ENCODE assay signal across 8 cellular contexts in the genomic region with DNA sequence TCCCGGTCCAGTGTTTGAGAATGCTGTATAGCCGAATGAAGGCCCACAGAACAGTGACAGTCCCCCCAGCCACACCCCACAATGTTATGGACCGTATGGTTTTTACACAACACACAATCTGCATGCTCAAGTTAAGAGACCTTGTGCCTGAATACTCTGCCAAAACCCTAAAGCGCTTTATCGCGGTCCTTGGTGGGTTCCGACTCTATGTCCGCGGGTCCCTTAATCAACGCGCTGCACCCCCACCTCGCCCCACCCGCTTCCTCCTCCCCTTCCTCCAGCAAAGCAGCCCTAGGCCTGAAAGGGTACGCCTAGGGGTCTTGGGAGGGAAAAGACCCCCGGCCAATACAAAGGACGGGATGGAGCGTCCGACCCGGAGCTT. TPM values are rescaled to one million over a fixed set of nuclear protein-coding genes. Genes with fewer than 3 reads are reported as not detected.
DNase-seq lines count a peak whose midpoint lies in the region; ATAC-seq and TF ChIP-seq lines count a peak whose summit lies in the region.

No MANE protein-coding gene starts in this region.

- H3K9me3 Mint-ChIP-seq in activated CD4-positive, alpha-beta T cell treated with anti-CD3 and anti-CD28 coated beads for 36 hours (ENCODE audit: low read depth), result no peaks in the 10 kb centered on the region
- no peaks in the 10 kb centered on the region for H3K9me3 Mint-ChIP-seq in endodermal cell

- peak overlapping the region; percentile 87 for H3K4me3 Mint-ChIP-seq in activated CD4-positive, alpha-beta T cell treated with anti-CD3 and anti-CD28 coated beads for 36 hours
- H3K4me3 Mint-ChIP-seq in endodermal cell, result peak overlapping the region; percentile 91

- no peak for TF ChIP-seq POLR2A in suprapubic skin (IDR thresholded peaks at IDR 0.05)

- H3K27ac Mint-ChIP-seq in activated CD4-positive, alpha-beta T cell treated with anti-CD3 and anti-CD28 coated beads for 36 hours, result peak overlapping the region; percentile 95
- no peak overlapping the region for H3K27ac Mint-ChIP-seq in endodermal cell

- H3K27ac ChIP-seq in endodermal cell (ENCODE audit: low read depth, low read length), result no peak overlapping the region
- H3K27ac ChIP-seq in muscle layer of colon (ENCODE audit: low read depth, low read length), result peak overlapping the region; percentile 8
- peak overlapping the region; percentile 92 for H3K27ac ChIP-seq in suprapubic skin

- CTCF ChIA-PET in activated CD4-positive, alpha-beta T cell treated with anti-CD3 and anti-CD28 coated beads for 36 hours (lab: Charles Lee), result interaction anchor here (1.1 kb wide), 1 partner anchor 290 kb away, joined by 3 read pairs; no protein-coding TSS in a partner anchor

- TF ChIP-seq CTCF in endodermal cell (conservative IDR thresholded peaks at IDR 0.05), result no peak
- no peak for TF ChIP-seq CTCF in suprapubic skin (IDR thresholded peaks at IDR 0.05)

- H3K36me3 ChIP-seq in endodermal cell (ENCODE audit: control insufficient read depth, insufficient read depth, low read length) (peaks cover 48% of the 10 kb centered on the region), muscle layer of colon (ENCODE audit: insufficient read depth, low read length) (peaks cover 36% of the 10 kb centered on the region), suprapubic skin (peaks cover 41% of the 10 kb centered on the region)

- no peaks in the 10 kb centered on the region for H3K27me3 Mint-ChIP-seq in activated CD4-positive, alpha-beta T cell treated with anti-CD3 and anti-CD28 coated beads for 36 hours
- no peaks in the 10 kb centered on the region for H3K27me3 Mint-ChIP-seq in endodermal cell (ENCODE audit: insufficient read depth)

- H3K4me1 ChIP-seq in endodermal cell (ENCODE audit: control insufficient read depth, insufficient read depth, low read length) (no peaks in the 10 kb centered on the region), muscle layer of colon (ENCODE audit: insufficient read depth, low read length) (peaks cover 23% of the 10 kb centered on the region), suprapubic skin (peaks cover 34% of the 10 kb centered on the region)

- POLR2A ChIA-PET in activated CD4-positive, alpha-beta T cell treated with anti-CD3 and anti-CD28 coated beads for 36 hours (lab: Charles Lee), result no interaction called here

- no peaks in the 10 kb centered on the region for H3K27me3 ChIP-seq in endodermal cell (ENCODE audit: control insufficient read depth, insufficient read depth, low read length, poor library complexity, severe bottlenecking)
- no peaks in the 10 kb centered on the region for H3K27me3 ChIP-seq in muscle layer of colon (ENCODE audit: control insufficient read depth in 1 of 2, insufficient read depth in 2 of 2, low read length in 2 of 2)
- H3K27me3 ChIP-seq in suprapubic skin, result no peaks in the 10 kb centered on the region

- H3K4me1 Mint-ChIP-seq in activated CD4-positive, alpha-beta T cell treated with anti-CD3 and anti-CD28 coated beads for 36 hours, result peaks cover 35% of the 10 kb centered on the region
- peaks cover 7% of the 10 kb centered on the region for H3K4me1 Mint-ChIP-seq in endodermal cell

- H3K9me3 ChIP-seq in endodermal cell (ENCODE audit: control insufficient read depth, low read length), result no peaks in the 10 kb centered on the region
- H3K9me3 ChIP-seq in muscle layer of colon (ENCODE audit: low read length), result no peaks in the 10 kb centered on the region
- H3K9me3 ChIP-seq in suprapubic skin, result no peaks in the 10 kb centered on the region

- TF ChIP-seq EP300 in suprapubic skin (IDR thresholded peaks at IDR 0.05), result no peak

- H3K9ac ChIP-seq in endodermal cell (ENCODE audit: extremely low read depth, low read length, poor library complexity, severe bottlenecking), result peak overlapping the region; percentile 81
- peak overlapping the region; percentile 60 for H3K9ac ChIP-seq in muscle layer of colon (ENCODE audit: low read length)

- DNase-seq in AG08395 (ENCODE audit: low spot score), result peak; percentile 9
- peak; percentile 11 for DNase-seq in HS-27A (ENCODE audit: low read depth)
- peak; percentile 61 for DNase-seq in activated CD4-positive, alpha-beta T cell treated with anti-CD3 and anti-CD28 coated beads for 36 hours
- DNase-seq in endodermal cell, result no peak
- DNase-seq in suprapubic skin (ENCODE audit: low spot score in 2 of 2), result peak in 1 of 2 donors; percentile 70

- H3K4me3 ChIP-seq in endodermal cell (ENCODE audit: low read length) (peak overlapping the region; percentile 98), muscle layer of colon (ENCODE audit: low read depth in 1 of 2, low read length in 2 of 2) (peak overlapping the region; percentile 28 to 69), suprapubic skin (peak overlapping the region; percentile 94)

- WGBS in endodermal cell (ENCODE audit: insufficient coverage in 1 of 2, insufficient read length in 1 of 2), 2 experiments, result 0 to 1% methylated on average over 4 to 19 of the region's 19 CpGs
- under 1% methylated on average over 10 of the region's 19 CpGs for WGBS in suprapubic skin

- intact Hi-C loops in activated CD4-positive, alpha-beta T cell treated with anti-CD3 and anti-CD28 coated beads for 36 hours (cut with DNase I, micrococcal nuclease), result loop anchor here (1.0 to 2.0 kb wide), 6 partner anchors 21 to 830 kb away; a partner anchor contains a TSS

- H3K36me3 Mint-ChIP-seq in activated CD4-positive, alpha-beta T cell treated with anti-CD3 and anti-CD28 coated beads for 36 hours (ENCODE audit: low read depth), result peaks cover 38% of the 10 kb centered on the region
- peaks cover 45% of the 10 kb centered on the region for H3K36me3 Mint-ChIP-seq in endodermal cell (ENCODE audit: low read depth)

- ATAC-seq in GM19328 (IDR thresholded peaks at IDR 0.05; ENCODE audit: unreplicated experiment), result peak; percentile 4
- peak; percentile 35 for ATAC-seq in activated CD4-positive, alpha-beta T cell treated with anti-CD3 and anti-CD28 coated beads for 36 hours
- no peak for ATAC-seq in GM18520 (IDR thresholded peaks at IDR 0.05; ENCODE audit: unreplicated experiment)

RNA-seq across cellular contexts. Expression of a gene that starts 0.4 kb away (rescaled TPM):
- total RNA-seq in activated CD4-positive, alpha-beta T cell treated with anti-CD3 and anti-CD28 coated beads for 36 hours, result 100 to 1,000 TPM; 102 to 106 TPM
- 100 to 1,000 TPM in 1 of 2 donors, 10 to 100 TPM in 1; 91.3 to 116 TPM for total RNA-seq in endodermal cell
- polyA plus RNA-seq in endodermal cell (2013, experiment 1 of 2), result 122 TPM
- 115 TPM for polyA plus RNA-seq in endodermal cell (2013, experiment 2 of 2)
- 10 to 100 TPM; 62.8 to 66.0 (median 64.8) TPM for total RNA-seq in suprapubic skin

RNA-seq across cellular contexts. Expression of a gene that starts 21.0 kb away (rescaled TPM):
- total RNA-seq in activated CD4-positive, alpha-beta T cell treated with anti-CD3 and anti-CD28 coated beads for 36 hours, result 100 to 1,000 TPM; 231 to 330 TPM
- total RNA-seq in endodermal cell, result 100 to 1,000 TPM; 171 to 214 TPM
- 208 TPM for polyA plus RNA-seq in endodermal cell (2013, experiment 1 of 2)
- 206 TPM for polyA plus RNA-seq in endodermal cell (2013, experiment 2 of 2)
- 100 to 1,000 TPM in 2 of 4 donors, 10 to 100 TPM in 2; 86.1 to 115 (median 99.6) TPM for total RNA-seq in suprapubic skin
